ENCODE assay signal across 9 cellular contexts in the genomic region with DNA sequence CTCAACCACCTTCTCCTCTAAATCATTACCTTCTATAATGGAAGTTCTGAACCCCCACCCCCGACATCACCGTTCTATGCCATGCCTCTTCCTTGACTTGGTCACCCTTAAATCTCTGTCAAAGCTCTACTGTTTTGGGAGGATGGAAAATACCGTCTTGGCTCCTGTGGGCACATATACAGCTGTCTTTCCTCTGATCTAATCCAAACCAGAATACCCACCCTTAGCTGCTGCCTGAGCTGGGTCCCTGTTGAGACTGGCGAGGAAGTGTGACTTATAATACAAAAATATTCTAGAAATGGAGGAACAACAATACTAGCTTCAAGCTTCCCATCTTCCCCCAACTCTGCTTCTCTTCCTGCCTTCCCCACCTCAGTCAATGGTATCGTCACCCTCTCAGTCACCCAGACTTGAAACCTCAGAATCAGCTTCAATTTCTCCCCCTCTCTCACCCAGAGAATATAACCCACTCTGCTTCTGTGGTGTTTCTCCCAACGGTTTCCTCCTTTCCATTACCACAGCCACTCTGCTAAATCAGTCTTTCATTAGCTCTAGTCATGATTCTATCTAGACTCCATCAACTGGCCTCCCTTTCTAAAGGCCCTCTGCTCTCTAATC. TPM values are rescaled to one million over a fixed set of nuclear protein-coding genes. Genes with fewer than 3 reads are reported as not detected.
DNase-seq lines count a peak whose midpoint lies in the region; ATAC-seq and TF ChIP-seq lines count a peak whose summit lies in the region.
"Had no signal": no experiment of that assay in that cellular context is flagged by ENCODE, and none has a peak within 500 bp of the region (broad histone marks: within the 10 kb centered on the region; RNA-seq: fewer than 3 reads in every experiment).

No MANE protein-coding gene starts in this region.

- no peaks in the 10 kb centered on the region for H3K9me3 ChIP-seq in CD4-positive, CD25-positive, alpha-beta regulatory T cell (ENCODE audit: control insufficient read depth in 2 of 2, low read length in 2 of 2)
- no peaks in the 10 kb centered on the region for H3K9me3 ChIP-seq in colonic mucosa
- H3K9me3 ChIP-seq in ascending aorta, result no peaks in the 10 kb centered on the region

- peak in 1 of 3 donors; percentile 47 for DNase-seq in CD4-positive, CD25-positive, alpha-beta regulatory T cell
- DNase-seq in colonic mucosa (no peak), NCI-H146 treated with DMSO at 0.1 percent for 48 hours (lab: John Stamatoyannopoulos, UW; ENCODE audit: unreplicated experiment) (no peak), NCI-H226 (no peak), ascending aorta (ENCODE audit: low spot score in 2 of 2) (no peak), midbrain (lab: John Stamatoyannopoulos, UW) (no peak)

- H3K4me3 Mint-ChIP-seq in CD4-positive, CD25-positive, alpha-beta regulatory T cell, result peak overlapping the region; percentile 89 to 98 (median 93)

- no peaks in the 10 kb centered on the region for H3K27me3 ChIP-seq in CD4-positive, CD25-positive, alpha-beta regulatory T cell (ENCODE audit: control insufficient read depth, insufficient read depth, low read length)
- H3K27me3 ChIP-seq in colonic mucosa, result no peaks in the 10 kb centered on the region
- no peaks in the 10 kb centered on the region for H3K27me3 ChIP-seq in ascending aorta

- no peak for TF ChIP-seq CTCF in colonic mucosa (IDR thresholded peaks at IDR 0.05)
- TF ChIP-seq CTCF in ascending aorta (IDR thresholded peaks at IDR 0.05), result no peak

- H3K4me1 Mint-ChIP-seq in CD4-positive, CD25-positive, alpha-beta regulatory T cell, result peaks cover 0 to 67% (median 12%) of the 10 kb centered on the region in 4 donors

- peak overlapping the region; percentile 98 to 100 (median 99) for H3K27ac Mint-ChIP-seq in CD4-positive, CD25-positive, alpha-beta regulatory T cell

- peak overlapping the region in 1 of 2 donors; percentile 56 for H3K9ac ChIP-seq in colonic mucosa (ENCODE audit: low read depth in 2 of 2, low read length in 2 of 2)

- H3K27ac ChIP-seq in CD4-positive, CD25-positive, alpha-beta regulatory T cell (ENCODE audit: insufficient read depth, low read length, poor library complexity, severe bottlenecking), result peak overlapping the region; percentile 99
- H3K27ac ChIP-seq in colonic mucosa (peak overlapping the region; percentile 66), ascending aorta (no peak overlapping the region)

- peaks cover 36% of the 10 kb centered on the region for H3K36me3 Mint-ChIP-seq in CD4-positive, CD25-positive, alpha-beta regulatory T cell

- peak overlapping the region; percentile 96 for H3K4me3 ChIP-seq in CD4-positive, CD25-positive, alpha-beta regulatory T cell (ENCODE audit: low read depth, low read length)
- H3K4me3 ChIP-seq in colonic mucosa (no peak overlapping the region), ascending aorta (no peak overlapping the region)

- peaks cover 58% of the 10 kb centered on the region for H3K4me1 ChIP-seq in CD4-positive, CD25-positive, alpha-beta regulatory T cell (ENCODE audit: control insufficient read depth, insufficient read depth, low read length, poor library complexity, severe bottlenecking)
- no peaks in the 10 kb centered on the region for H3K4me1 ChIP-seq in colonic mucosa
- H3K4me1 ChIP-seq in ascending aorta, result no peaks in the 10 kb centered on the region

- peak; percentile 1 to 12 for ATAC-seq in CD4-positive, CD25-positive, alpha-beta regulatory T cell (ENCODE audit: low read depth in 2 of 2)
- ATAC-seq in GM19351 (IDR thresholded peaks at IDR 0.05; ENCODE audit: unreplicated experiment) (peak; percentile 31), HG03457 (IDR thresholded peaks at IDR 0.05; ENCODE audit: unreplicated experiment) (peak; percentile 29)

- no peaks in the 10 kb centered on the region for H3K9me3 Mint-ChIP-seq in CD4-positive, CD25-positive, alpha-beta regulatory T cell

- H3K27me3 Mint-ChIP-seq in CD4-positive, CD25-positive, alpha-beta regulatory T cell, result no peaks in the 10 kb centered on the region

- H3K36me3 ChIP-seq in CD4-positive, CD25-positive, alpha-beta regulatory T cell (ENCODE audit: control insufficient read depth, insufficient read depth, low read length), result peaks cover 15% of the 10 kb centered on the region
- no peaks in the 10 kb centered on the region for H3K36me3 ChIP-seq in colonic mucosa
- no peaks in the 10 kb centered on the region for H3K36me3 ChIP-seq in ascending aorta

- intact Hi-C loops in colonic mucosa (cut with DNase I) (no loop called here), ascending aorta (cut with DNase I) (no loop called here)

RNA-seq across cellular contexts. Expression of gene IL2RG, which starts 0.6 kb away (rescaled TPM):
- total RNA-seq in CD4-positive, CD25-positive, alpha-beta regulatory T cell, result 504 TPM
- 1,000 to 10,000 TPM in 3 of 4 donors, 100 to 1,000 TPM in 1; 997 to 1,278 (median 1,072) TPM for polyA plus RNA-seq in CD4-positive, CD25-positive, alpha-beta regulatory T cell
- total RNA-seq in colonic mucosa, result 10 to 100 TPM; 46.0 to 61.0 TPM
- 2.4 TPM for total RNA-seq in ascending aorta
- total RNA-seq: NCI-H460 had no signal

RNA-seq across cellular contexts. Expression of gene CXorf65, which starts 5.4 kb away (rescaled TPM):
- total RNA-seq in CD4-positive, CD25-positive, alpha-beta regulatory T cell, result 81.0 TPM
- 1 to 10 TPM; 1.6 to 4.3 (median 3.2) TPM for polyA plus RNA-seq in CD4-positive, CD25-positive, alpha-beta regulatory T cell
- total RNA-seq in colonic mucosa (not detected), ascending aorta (not detected)
- total RNA-seq: NCI-H460 had no signal

RNA-seq across cellular contexts. Expression of gene MED12, which starts 6.4 kb away (rescaled TPM):
- 83.8 TPM for total RNA-seq in CD4-positive, CD25-positive, alpha-beta regulatory T cell
- polyA plus RNA-seq in CD4-positive, CD25-positive, alpha-beta regulatory T cell, result 1 to 10 TPM; 6.3 to 9.7 (median 8.2) TPM
- total RNA-seq in colonic mucosa, result 10 to 100 TPM; 35.1 to 39.7 TPM
- 36.9 TPM for total RNA-seq in ascending aorta

RNA-seq across cellular contexts. Expression of gene FOXO4, which starts 16.3 kb away (rescaled TPM):
- 49.9 TPM for total RNA-seq in CD4-positive, CD25-positive, alpha-beta regulatory T cell
- polyA plus RNA-seq in CD4-positive, CD25-positive, alpha-beta regulatory T cell, result 1 to 10 TPM; 1.8 to 3.3 (median 2.5) TPM
- total RNA-seq in colonic mucosa (10 to 100 TPM; 23.4 to 47.4 TPM), ascending aorta (8.0 TPM)

RNA-seq across cellular contexts. Expression of gene NLGN3, which starts 32.7 kb away (rescaled TPM):
- 4.4 TPM for total RNA-seq in CD4-positive, CD25-positive, alpha-beta regulatory T cell
- polyA plus RNA-seq in CD4-positive, CD25-positive, alpha-beta regulatory T cell, result under 1 TPM in 1 of 4 donors, not detected in 3; 0.05 TPM
- under 1 TPM; 0.67 to 0.82 TPM for total RNA-seq in colonic mucosa
- 0.21 TPM for total RNA-seq in ascending aorta

Comparison
In these comparisons a context has a peak if more than half of its experiments do, and no peak if none do; other contexts are left out.
1. H3K27ac ChIP-seq: peak in CD4-positive, CD25-positive, alpha-beta regulatory T cell (single experiment) and colonic mucosa (single experiment); none in ascending aorta (0 of 2).
2. RNA of gene IL2RG, which starts 0.6 kb away (total RNA-seq): 504 TPM in CD4-positive, CD25-positive, alpha-beta regulatory T cell (single experiment) and 46.0 to 61.0 TPM in colonic mucosa; 2.4 TPM in ascending aorta (single experiment); every median in the first group is over 10 times any median in the second.
3. RNA of gene CXorf65, which starts 5.4 kb away (total RNA-seq): 81.0 TPM in CD4-positive, CD25-positive, alpha-beta regulatory T cell (single experiment); not detected in colonic mucosa and not detected in ascending aorta (single experiment); every median in the first group is over 10 times any median in the second.
4. Peak in every context shown above with its lines, with median percentiles within 50 percentile points of each other: ATAC-seq.